26 cellular contexts compared by ENCODE assay signal in genomic region chr1:213560226-213560625, GRCh38.
"Had no signal": no experiment of that assay in that cellular context is flagged by ENCODE, and none has a peak within 500 bp of the region (broad histone marks: within the 10 kb centered on the region; RNA-seq: fewer than 3 reads in every experiment).

No MANE protein-coding gene starts in this region.

- ATAC-seq: stimulated activated effector memory CD8-positive, alpha-beta T cell treated with anti-CD3 and anti-CD28 coated beads, Interleukin-12 subunit alpha, Interleukin-12 subunit beta, amount 100 ng/mL, for 72 hours; stimulated activated memory B cell treated with anti-CD40 and anti-IgM and Interleukin-4, amounts not matched to agents 10 μg/mL and 1 μg/mL and 100 μg/mL, for 72 hours; stimulated activated naive B cell treated with anti-CD40 and anti-IgM and Interleukin-4, amounts not matched to agents 10 μg/mL and 1 μg/mL and 100 μg/mL, for 72 hours; stimulated activated naive CD8-positive, alpha-beta T cell treated with anti-CD3 and anti-CD28 coated beads, Interleukin-15, amount 100 ng/mL, for 72 hours; stimulated activated naive CD8-positive, alpha-beta T cell treated with anti-CD3 and anti-CD28 coated beads, Interleukin-15, Interleukin-2, amounts not matched to agents 100 U/mL and 50 U/mL, for 24 hours; upper lobe of right lung had no signal

- FAIRE-seq: urothelium cell line had no signal

- H3K27ac ChIP-seq: stomach, suprapubic skin, testis, thoracic aorta, thyroid gland, tibial artery, tibial nerve, transverse colon, upper lobe of left lung, upper lobe of right lung, uterus, vagina had no signal

- DNase-seq: stimulated activated CD4-positive, alpha-beta T cell treated with anti-CD3 and anti-CD28 coated beads, Interleukin-2, amount 100 ng/mL, for 48 hours; stimulated activated CD4-positive, alpha-beta T cell treated with anti-CD3 and anti-CD28 coated beads, Interleukin-4, amount 100 ng/mL, for 1 hour; stimulated activated CD4-positive, alpha-beta T cell treated with anti-CD3 and anti-CD28 coated beads, Interleukin-4, amount 100 ng/mL, for 24 hours; stimulated activated CD4-positive, alpha-beta T cell treated with anti-CD3 and anti-CD28 coated beads, Interleukin-4, amount 100 ng/mL, for 4 hours; stimulated activated CD8-positive, alpha-beta memory T cell treated with anti-CD3 and anti-CD28 coated beads, Interleukin-4, amount 100 ng/mL, for 48 hours; stimulated activated naive B cell treated with anti-CD40 and anti-IgM and Interleukin-4, amounts not matched to agents 10 μg/mL and 1 μg/mL and 100 μg/mL, for 72 hours; stimulated activated naive CD4-positive, alpha-beta T cell; stimulated activated naive CD4-positive, alpha-beta T cell treated with Interleukin-2 at 50 U/mL for 16 hours; stimulated activated naive CD8-positive, alpha-beta T cell treated with anti-CD3 and anti-CD28 coated beads, Interleukin-15, amount 100 ng/mL, for 72 hours; stimulated activated naive CD8-positive, alpha-beta T cell treated with anti-CD3 and anti-CD28 coated beads, Interleukin-15, Interleukin-2, amounts not matched to agents 100 U/mL and 50 U/mL, for 24 hours; stomach; substantia nigra; testis; thyroid gland; tibial artery; transverse colon; upper lobe of left lung; upper lobe of right lung; uterus had no signal

- H3K36me3 ChIP-seq: stomach, suprapubic skin, thoracic aorta, thyroid gland, tibial artery, tibial nerve, transverse colon, upper lobe of left lung, upper lobe of right lung, uterus, vagina had no signal

- H3K4me1 ChIP-seq: stomach, suprapubic skin, testis, thyroid gland, tibial artery, tibial nerve, transverse colon, upper lobe of left lung, upper lobe of right lung, uterus, vagina had no signal

- H3K4me3 ChIP-seq: stomach, suprapubic skin, testis, thoracic aorta, thyroid gland, tibial artery, tibial nerve, transverse colon, upper lobe of left lung, upper lobe of right lung, uterus, vagina had no signal

- H3K9me3 ChIP-seq: suprapubic skin, testis, thyroid gland, upper lobe of left lung, upper lobe of right lung, uterus, vagina had no signal

- H3K27me3 ChIP-seq: stomach, suprapubic skin, testis, thyroid gland, tibial artery, tibial nerve, transverse colon, upper lobe of left lung, upper lobe of right lung, uterus, vagina had no signal
